1 cellular context compared by ENCODE assay signal in the genomic region with DNA sequence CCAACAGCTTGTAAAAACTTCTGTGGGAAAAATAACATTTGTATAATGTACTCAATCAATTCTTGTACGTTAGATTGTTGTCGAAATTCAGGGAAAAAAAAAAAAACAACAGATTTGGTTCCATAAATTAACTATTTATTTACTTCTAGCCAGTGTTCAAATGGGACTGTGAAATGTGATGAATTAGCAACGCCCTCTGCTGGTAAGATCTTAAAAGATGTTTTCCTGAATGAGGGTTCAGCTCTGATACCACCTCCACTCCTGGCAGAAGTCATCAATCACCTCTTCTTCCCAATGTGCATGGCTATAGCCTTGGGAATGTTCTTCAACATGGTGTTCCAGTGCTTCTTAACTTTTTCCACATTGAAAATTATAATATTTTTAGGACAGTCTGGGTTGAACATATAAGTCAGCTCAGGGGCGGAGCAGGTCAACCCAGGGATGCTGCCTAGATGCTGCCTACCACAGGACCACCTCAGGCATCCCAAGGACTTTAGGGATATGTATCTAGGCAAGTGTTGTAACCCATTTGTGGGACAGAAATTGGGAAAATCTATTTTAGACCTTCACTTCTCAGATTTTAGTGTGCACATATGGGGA.
TF ChIP-seq lines count a peak whose summit lies in the region.

No MANE protein-coding gene starts in this region.

TF ChIP-seq in SK-N-SH treated with all-trans-retinoic acid at 6 μM for 48 hours, 23 proteins besides CTCF, POLR2A, EP300 and RAD21 (continued from another document):
- no peak for TF ChIP-seq TOX (CRISPR knock-in tag; IDR thresholded peaks at IDR 0.05; ENCODE audit: borderline replicate concordance)
- no peak for TF ChIP-seq ZFP30 (CRISPR knock-in tag; IDR thresholded peaks at IDR 0.05)
- TF ChIP-seq SNAI2 (CRISPR knock-in tag; IDR thresholded peaks at IDR 0.05), result no peak
- no peak for TF ChIP-seq ZFP3 (CRISPR knock-in tag; IDR thresholded peaks at IDR 0.05)
- TF ChIP-seq CREB5 (CRISPR knock-in tag; IDR thresholded peaks at IDR 0.05; ENCODE audit: low read depth), result no peak
- no peak for TF ChIP-seq ISL1 (CRISPR knock-in tag; IDR thresholded peaks at IDR 0.05)
- no peak for TF ChIP-seq ARNTL (CRISPR knock-in tag; IDR thresholded peaks at IDR 0.05; ENCODE audit: borderline replicate concordance, low read depth)
